Comparison of ENCODE assay signal across 34 cellular contexts in the genomic region with DNA sequence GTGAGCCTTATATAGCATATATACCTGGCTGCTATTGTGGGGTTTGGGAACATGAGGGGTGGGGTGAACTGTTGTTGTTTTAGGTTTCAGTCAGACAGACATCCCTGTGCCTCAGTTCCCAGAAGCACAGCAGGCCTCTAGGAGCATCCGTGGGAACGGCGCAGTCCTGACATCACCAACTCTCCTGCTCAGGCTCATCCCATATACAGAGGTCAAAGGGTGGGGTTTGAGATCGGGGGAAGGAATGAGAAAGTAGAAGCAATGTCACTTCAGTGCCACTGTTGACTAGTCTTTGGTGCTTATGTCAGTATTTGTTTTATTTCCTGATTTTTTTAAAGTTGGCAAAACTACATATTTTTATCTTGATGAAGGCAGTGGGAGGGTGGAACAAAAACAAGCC. TPM values are rescaled to one million over a fixed set of nuclear protein-coding genes. Genes with fewer than 3 reads are reported as not detected.
"Had no signal": no experiment of that assay in that cellular context is flagged by ENCODE, and none has a peak within 500 bp of the region (broad histone marks: within the 10 kb centered on the region; RNA-seq: fewer than 3 reads in every experiment).

No MANE protein-coding gene starts in this region.

- H3K4me1 ChIP-seq: foreskin keratinocyte, prostate gland, uterus had no signal

- H3K4me3 Mint-ChIP-seq: activated B cell treated with CpG ODN at 0.5 μM for 24 hours; activated CD8-positive, alpha-beta memory T cell treated with anti-CD3 and anti-CD28 coated beads, Interleukin-2, amount 10 ng/mL, durations not matched to agents 7 days and 5 days; activated CD8-positive, alpha-beta T cell treated with anti-CD3 and anti-CD28 coated beads, Interleukin-2, amount 10 ng/mL, durations not matched to agents 7 days and 5 days; activated T-cell treated with anti-CD3 and anti-CD28 coated beads, Interleukin-2, amount 50 U/mL, for 72 hours; immature natural killer cell; naive thymus-derived CD8-positive, alpha-beta T cell; neural crest cell; stimulated activated memory B cell treated with anti-CD40 and anti-IgM and Interleukin-4, amounts not matched to agents 10 μg/mL and 1 μg/mL and 100 μg/mL, for 72 hours; type B pancreatic cell had no signal

- H3K4me2 ChIP-seq: smooth muscle cell had no signal

- H3K27ac ChIP-seq: body of pancreas, foreskin keratinocyte, prostate gland, stomach, suprapubic skin had no signal

- H3K4me3 ChIP-seq: body of pancreas, cardiac muscle cell, coronary artery, dorsolateral prefrontal cortex, heart left ventricle, prostate gland, smooth muscle cell, stomach, suprapubic skin, uterus had no signal

- H3K36me3 ChIP-seq: prostate gland, uterus had no signal

- H3K27me3 ChIP-seq: body of pancreas, cardiac muscle cell, dorsolateral prefrontal cortex, foreskin keratinocyte, heart left ventricle, stomach, suprapubic skin, uterus had no signal

- H3K9me3 Mint-ChIP-seq: activated B cell treated with CpG ODN at 0.5 μM for 24 hours; activated naive CD4-positive, alpha-beta T cell treated with anti-CD3 and anti-CD28 coated beads, Interleukin-2, amount 50 U/mL, for 72 hours; activated T-cell treated with anti-CD3 and anti-CD28 coated beads, Interleukin-2, amount 50 U/mL, for 72 hours; immature natural killer cell; naive thymus-derived CD8-positive, alpha-beta T cell; neural crest cell; stimulated activated memory B cell treated with anti-CD40 and anti-IgM and Interleukin-4, amounts not matched to agents 10 μg/mL and 1 μg/mL and 100 μg/mL, for 72 hours; type B pancreatic cell had no signal

- DNase-seq: activated B cell treated with CpG ODN at 0.5 μM for 24 hours; activated CD4-positive, alpha-beta T cell treated with anti-CD3 and anti-CD28 coated beads, Interleukin-2, amount 50 U/mL, for 1 hour; activated CD8-positive, alpha-beta memory T cell treated with anti-CD3 and anti-CD28 coated beads, Interleukin-2, amount 10 ng/mL, durations not matched to agents 7 days and 5 days; activated CD8-positive, alpha-beta T cell treated with anti-CD3 and anti-CD28 coated beads, Interleukin-2, amount 10 ng/mL, durations not matched to agents 7 days and 5 days; activated naive CD4-positive, alpha-beta T cell; activated T-cell treated with anti-CD3 and anti-CD28 coated beads for 4 hours; activated T-cell treated with anti-CD3 and anti-CD28 coated beads, Interleukin-2, amount 50 U/mL, for 72 hours; body of pancreas; effector memory CD4-positive, alpha-beta T cell; foreskin keratinocyte; hypothalamus; immature natural killer cell; kidney; midbrain; naive thymus-derived CD8-positive, alpha-beta T cell; retina; stimulated activated CD4-positive, alpha-beta T cell treated with anti-CD3 and anti-CD28 coated beads, Interleukin-1b, Interleukin-23, amount 100 ng/mL, for 48 hours; stimulated activated CD4-positive, alpha-beta T cell treated with anti-CD3 and anti-CD28 coated beads, Interleukin-4, amount 100 ng/mL, for 4 hours; stimulated activated CD8-positive, alpha-beta memory T cell treated with anti-CD3 and anti-CD28 coated beads, Interleukin-4, amount 100 ng/mL, for 48 hours; stomach; T-helper 2 cell; uterus had no signal

- H3K27ac Mint-ChIP-seq: activated B cell treated with CpG ODN at 0.5 μM for 24 hours; activated CD8-positive, alpha-beta memory T cell treated with anti-CD3 and anti-CD28 coated beads, Interleukin-2, amount 10 ng/mL, durations not matched to agents 7 days and 5 days; activated CD8-positive, alpha-beta T cell treated with anti-CD3 and anti-CD28 coated beads, Interleukin-2, amount 10 ng/mL, durations not matched to agents 7 days and 5 days; activated naive CD4-positive, alpha-beta T cell treated with anti-CD3 and anti-CD28 coated beads, Interleukin-2, amount 50 U/mL, for 72 hours; activated T-cell treated with anti-CD3 and anti-CD28 coated beads, Interleukin-2, amount 50 U/mL, for 72 hours; immature natural killer cell; naive thymus-derived CD8-positive, alpha-beta T cell; stimulated activated memory B cell treated with anti-CD40 and anti-IgM and Interleukin-4, amounts not matched to agents 10 μg/mL and 1 μg/mL and 100 μg/mL, for 72 hours; type B pancreatic cell had no signal

- H3K27me3 Mint-ChIP-seq: activated B cell treated with CpG ODN at 0.5 μM for 24 hours; activated CD8-positive, alpha-beta memory T cell treated with anti-CD3 and anti-CD28 coated beads, Interleukin-2, amount 10 ng/mL, durations not matched to agents 7 days and 5 days; naive thymus-derived CD8-positive, alpha-beta T cell; stimulated activated memory B cell treated with anti-CD40 and anti-IgM and Interleukin-4, amounts not matched to agents 10 μg/mL and 1 μg/mL and 100 μg/mL, for 72 hours; type B pancreatic cell had no signal

- ATAC-seq: activated CD8-positive, alpha-beta memory T cell treated with anti-CD3 and anti-CD28 coated beads, Interleukin-2, amount 10 ng/mL, durations not matched to agents 7 days and 5 days; activated CD8-positive, alpha-beta T cell treated with anti-CD3 and anti-CD28 coated beads, Interleukin-2, amount 10 ng/mL, durations not matched to agents 7 days and 5 days; activated naive CD4-positive, alpha-beta T cell treated with anti-CD3 and anti-CD28 coated beads, Interleukin-2, amount 50 U/mL, for 72 hours; activated T-cell treated with anti-CD3 and anti-CD28 coated beads, Interleukin-2, amount 50 U/mL, for 72 hours; body of pancreas; foreskin keratinocyte; naive thymus-derived CD8-positive, alpha-beta T cell; stimulated activated memory B cell treated with anti-CD40 and anti-IgM and Interleukin-4, amounts not matched to agents 10 μg/mL and 1 μg/mL and 100 μg/mL, for 72 hours had no signal

- H3K36me3 Mint-ChIP-seq: activated CD8-positive, alpha-beta memory T cell treated with anti-CD3 and anti-CD28 coated beads, Interleukin-2, amount 10 ng/mL, durations not matched to agents 7 days and 5 days; activated naive CD4-positive, alpha-beta T cell treated with anti-CD3 and anti-CD28 coated beads, Interleukin-2, amount 50 U/mL, for 72 hours had no signal

- H3K4me1 Mint-ChIP-seq: activated B cell treated with CpG ODN at 0.5 μM for 24 hours; activated CD8-positive, alpha-beta memory T cell treated with anti-CD3 and anti-CD28 coated beads, Interleukin-2, amount 10 ng/mL, durations not matched to agents 7 days and 5 days; immature natural killer cell; naive thymus-derived CD8-positive, alpha-beta T cell; stimulated activated memory B cell treated with anti-CD40 and anti-IgM and Interleukin-4, amounts not matched to agents 10 μg/mL and 1 μg/mL and 100 μg/mL, for 72 hours had no signal

- H3K9me3 ChIP-seq: body of pancreas, heart left ventricle, prostate gland, stomach, suprapubic skin, uterus had no signal

RNA-seq across cellular contexts. Expression of a gene that starts 43.1 kb away (rescaled TPM):
- total RNA-seq: activated B cell treated with CpG ODN at 0.5 μM for 24 hours; activated CD8-positive, alpha-beta memory T cell treated with anti-CD3 and anti-CD28 coated beads, Interleukin-2, amount 10 ng/mL, durations not matched to agents 7 days and 5 days; activated CD8-positive, alpha-beta T cell treated with anti-CD3 and anti-CD28 coated beads, Interleukin-2, amount 10 ng/mL, durations not matched to agents 7 days and 5 days; activated naive CD4-positive, alpha-beta T cell treated with anti-CD3 and anti-CD28 coated beads, Interleukin-2, amount 50 U/mL, for 72 hours; activated T-cell treated with anti-CD3 and anti-CD28 coated beads, Interleukin-2, amount 50 U/mL, for 72 hours; body of pancreas; cardiac muscle cell; kidney; naive thymus-derived CD8-positive, alpha-beta T cell; neural crest cell; omental fat pad had no signal
- polyA plus RNA-seq: cardiac muscle cell; immature natural killer cell; naive thymus-derived CD8-positive, alpha-beta T cell had no signal
